Comparison of ENCODE assay signal across 12 cellular contexts in genomic region chr3:182325213-182325941, GRCh38.
DNase-seq lines count a peak whose midpoint lies in the region; ATAC-seq and TF ChIP-seq lines count a peak whose summit lies in the region.
"Had no signal": no experiment of that assay in that cellular context is flagged by ENCODE, and none has a peak within 500 bp of the region (broad histone marks: within the 10 kb centered on the region; RNA-seq: fewer than 3 reads in every experiment).

No MANE protein-coding gene starts in this region.

- peaks cover 45% of the 10 kb centered on the region for H3K4me1 Mint-ChIP-seq in Calu3 (ENCODE audit: low read depth, unreplicated experiment)
- no peaks in the 10 kb centered on the region for H3K4me1 Mint-ChIP-seq in activated T-cell treated with anti-CD3 and anti-CD28 coated beads, Interleukin-2, amount 50 U/mL, for 4 hours (ENCODE audit: low read depth)

- intact Hi-C loops in Calu3 (cut with micrococcal nuclease; ENCODE audit: unreplicated experiment), result loop anchor here (2.0 kb wide), 1 partner anchor 63 kb away; no protein-coding TSS in a partner anchor

- H3K9me3 Mint-ChIP-seq in Calu3 (ENCODE audit: low read depth, unreplicated experiment), result peaks cover under 1% of the 10 kb centered on the region
- peaks cover under 1% of the 10 kb centered on the region for H3K9me3 Mint-ChIP-seq in activated T-cell treated with anti-CD3 and anti-CD28 coated beads, Interleukin-2, amount 50 U/mL, for 4 hours

- H3K36me3 Mint-ChIP-seq in Calu3 (ENCODE audit: insufficient read depth, unreplicated experiment), result no peaks in the 10 kb centered on the region
- no peaks in the 10 kb centered on the region for H3K36me3 Mint-ChIP-seq in activated T-cell treated with anti-CD3 and anti-CD28 coated beads, Interleukin-2, amount 50 U/mL, for 4 hours (ENCODE audit: insufficient read depth)

- in situ Hi-C loops in astrocyte of the cerebellum (cut with HindIII; ENCODE audit: low sequenced_read_pairs), result no loop called here

- ATAC-seq in GM21360 (IDR thresholded peaks at IDR 0.05; ENCODE audit: unreplicated experiment), result peak; percentile 71
- ATAC-seq in HG03432 (IDR thresholded peaks at IDR 0.05; ENCODE audit: unreplicated experiment), result peak; percentile 86
- no peak for ATAC-seq in activated T-cell treated with anti-CD3 and anti-CD28 coated beads, Interleukin-2, amount 50 U/mL, for 4 hours
- ATAC-seq: Right ventricle myocardium inferior had no signal

- no peak overlapping the region for H3K4me3 Mint-ChIP-seq in Calu3 (ENCODE audit: low read depth, unreplicated experiment)
- H3K4me3 Mint-ChIP-seq in activated T-cell treated with anti-CD3 and anti-CD28 coated beads, Interleukin-2, amount 50 U/mL, for 4 hours, result no peak overlapping the region

- TF ChIP-seq CTCF in Calu3 (IDR thresholded peaks at IDR 0.05; ENCODE audit: unreplicated experiment) (no peak), astrocyte of the cerebellum (IDR thresholded peaks at IDR 0.05; ENCODE audit: low read depth, low read length, missing control alignments) (no peak)

- H3K27me3 Mint-ChIP-seq in Calu3 (ENCODE audit: unreplicated experiment), result no peaks in the 10 kb centered on the region
- no peaks in the 10 kb centered on the region for H3K27me3 Mint-ChIP-seq in activated T-cell treated with anti-CD3 and anti-CD28 coated beads, Interleukin-2, amount 50 U/mL, for 4 hours (ENCODE audit: low read depth)

- CTCF ChIA-PET in Calu3 (lab: Charles Lee), result no interaction called here

- peak overlapping the region; percentile 57 for H3K27ac Mint-ChIP-seq in Calu3 (ENCODE audit: unreplicated experiment)

- H3K4me3 ChIP-seq in astrocyte of the cerebellum (ENCODE audit: low read depth, low read length), result no peak overlapping the region
- H3K4me3 ChIP-seq: stomach had no signal

- DNase-seq in Calu3 (no peak), astrocyte of the cerebellum (ENCODE audit: low read depth) (peak; percentile 38), kidney glomerular epithelial cell (lab: John Stamatoyannopoulos, UW) (no peak), NCI-H1694 (lab: John Stamatoyannopoulos, UW) (no peak)
- no peak for DNase-seq in activated T-cell treated with anti-CD3 and anti-CD28 coated beads, Interleukin-2, amount 50 U/mL, for 4 hours
- no peak for DNase-seq in activated T-cell treated with anti-CD3 and anti-CD28 coated beads, Interleukin-2, amount 50 U/mL, for 48 hours
- DNase-seq: AML-193; stimulated activated CD4-positive, alpha-beta T cell treated with anti-CD3 and anti-CD28 coated beads, Interleukin-12 subunit alpha, Interleukin-12 subunit beta, amount 100 ng/mL, for 4 hours; stomach had no signal

- BruUV-seq in Calu3 (replicated peaks; lab: Mats Ljungman, UMichigan), result no TSS peak

Comparison
In these comparisons a context has a peak if more than half of its experiments do, and no peak if none do; other contexts are left out.
1. ATAC-seq: peak in GM21360 (single experiment) and HG03432 (single experiment); none in activated T-cell treated with anti-CD3 and anti-CD28 coated beads, Interleukin-2, amount 50 U/mL, for 4 hours (0 of 2).